In the genomic region with DNA sequence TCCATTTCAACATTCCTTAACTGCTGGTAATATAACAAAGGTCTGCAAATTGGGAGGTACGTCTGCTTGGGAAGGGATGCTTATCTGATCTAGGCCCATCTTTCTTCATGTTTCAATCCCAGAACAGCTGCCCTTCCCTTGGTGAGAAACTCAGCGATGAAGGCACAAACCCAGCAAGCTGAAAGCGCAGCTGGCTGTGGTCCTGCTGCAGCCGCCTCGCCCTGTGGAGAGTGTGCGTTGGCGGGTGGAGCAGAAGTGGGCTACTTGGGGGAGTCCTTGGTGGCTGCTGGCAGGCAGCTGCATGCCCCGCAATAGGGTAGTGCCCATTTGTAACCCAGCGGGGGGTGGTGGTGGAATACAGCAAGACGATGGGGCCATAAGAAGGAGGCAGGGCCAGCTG, we compare ENCODE assay signal across 15 cellular contexts.
"Had no signal": no experiment of that assay in that cellular context is flagged by ENCODE, and none has a peak within 500 bp of the region (broad histone marks: within the 10 kb centered on the region; RNA-seq: fewer than 3 reads in every experiment).

No MANE protein-coding gene starts in this region.

- DNase-seq: activated CD4-positive, alpha-beta T cell treated with anti-CD3 and anti-CD28 coated beads for 4 hours; activated CD8-positive, alpha-beta T cell treated with anti-CD3 and anti-CD28 coated beads for 36 hours; activated effector memory CD4-positive, alpha-beta T cell treated with Interleukin-2 at 50 U/mL for 16 hours; activated naive CD4-positive, alpha-beta T cell treated with anti-CD3 and anti-CD28 coated beads, Interleukin-2, amount 50 U/mL, for 16 hours; activated T-cell treated with anti-CD3 and anti-CD28 coated beads, Interleukin-2, amount 50 U/mL, for 4 hours; body of pancreas; central memory CD4-positive, alpha-beta T cell; effector CD4-positive, alpha-beta T cell; foreskin fibroblast; glutamatergic neuron; small intestine; T-helper 2 cell had no signal

- H3K4me1 ChIP-seq: body of pancreas, upper lobe of left lung had no signal

- H3K36me3 ChIP-seq: right atrium auricular region, upper lobe of left lung had no signal

- H3K4me3 ChIP-seq: body of pancreas, coronary artery, right atrium auricular region, upper lobe of left lung had no signal

- ATAC-seq: activated CD8-positive, alpha-beta T cell treated with anti-CD3 and anti-CD28 coated beads for 36 hours; activated T-cell treated with anti-CD3 and anti-CD28 coated beads, Interleukin-2, amount 50 U/mL, for 4 hours; body of pancreas had no signal

- H3K27ac ChIP-seq: body of pancreas, coronary artery, right atrium auricular region, upper lobe of left lung had no signal

- H3K27me3 ChIP-seq: body of pancreas, right atrium auricular region, upper lobe of left lung had no signal

- H3K9me3 ChIP-seq: body of pancreas, right atrium auricular region, upper lobe of left lung had no signal
